Comparison of ENCODE assay signal across 8 cellular contexts in genomic region chr2:8836979-8837794, GRCh38.
A peak's percentile ranks its signal among the peaks of the same experiment; 100 is the strongest.
DNase-seq lines count a peak whose midpoint lies in the region; ATAC-seq lines count a peak whose summit lies in the region.

TSS of gene KIDINS220 (minus strand) at chr2:8837613. CDS start at chr2:8827093, 10,520 bp downstream.

- H3K4me1 Mint-ChIP-seq in central memory CD8-positive, alpha-beta T cell, result peaks cover 60% of the 10 kb centered on the region

- H3K4me3 Mint-ChIP-seq in central memory CD8-positive, alpha-beta T cell, result peak within 1 kb of the TSS; percentile 95

- peaks cover 11% of the 10 kb centered on the region for H3K27me3 Mint-ChIP-seq in central memory CD8-positive, alpha-beta T cell

- no peaks in the 10 kb centered on the region for H3K9me3 Mint-ChIP-seq in central memory CD8-positive, alpha-beta T cell

- peak within 1 kb of the TSS; percentile 95 for H3K27ac Mint-ChIP-seq in central memory CD8-positive, alpha-beta T cell (ENCODE audit: low read depth)

- DNase-seq in AG08395 (ENCODE audit: low spot score), result peak; percentile 99
- DNase-seq in NCI-H2196 treated with DMSO at 0.1 percent for 48 hours (lab: John Stamatoyannopoulos, UW; ENCODE audit: unreplicated experiment), result peak; percentile 56
- peak; percentile 67 to 74 for DNase-seq in central memory CD8-positive, alpha-beta T cell (ENCODE audit: low spot score in 2 of 2)
- DNase-seq in islet precursor cell, result peak; percentile 93
- peak; percentile 73 to 74 (median 73) for DNase-seq in stimulated activated CD4-positive, alpha-beta T cell treated with anti-CD3 and anti-CD28 coated beads, Interleukin-12 subunit alpha, Interleukin-12 subunit beta, amount 100 ng/mL, for 48 hours (ENCODE audit: low read depth in 2 of 3, low spot score in 1 of 3)

- peaks cover 2% of the 10 kb centered on the region for H3K36me3 Mint-ChIP-seq in central memory CD8-positive, alpha-beta T cell (ENCODE audit: insufficient read depth)

- ATAC-seq in GM18873 (IDR thresholded peaks at IDR 0.05; ENCODE audit: low FRiP score, unreplicated experiment) (peak; percentile 80), HG03135 (IDR thresholded peaks at IDR 0.05; ENCODE audit: unreplicated experiment) (peak; percentile 90)
- ATAC-seq in activated CD4-positive, CD25-positive, alpha-beta regulatory T cell treated with anti-CD3 and anti-CD28 coated beads, Interleukin-2, amount 50 U/mL, for 24 hours, result peak; percentile 93 to 95
- peak; percentile 95 for ATAC-seq in central memory CD8-positive, alpha-beta T cell (replicated peaks; ENCODE audit: extremely low read depth, poor library complexity, severe bottlenecking)

Comparison
In these comparisons a context has a peak if more than half of its experiments do, and no peak if none do; other contexts are left out.
1. Peak in every context shown above with its lines: DNase-seq and ATAC-seq.